ENCODE assay signal across 18 cellular contexts in the genomic region with DNA sequence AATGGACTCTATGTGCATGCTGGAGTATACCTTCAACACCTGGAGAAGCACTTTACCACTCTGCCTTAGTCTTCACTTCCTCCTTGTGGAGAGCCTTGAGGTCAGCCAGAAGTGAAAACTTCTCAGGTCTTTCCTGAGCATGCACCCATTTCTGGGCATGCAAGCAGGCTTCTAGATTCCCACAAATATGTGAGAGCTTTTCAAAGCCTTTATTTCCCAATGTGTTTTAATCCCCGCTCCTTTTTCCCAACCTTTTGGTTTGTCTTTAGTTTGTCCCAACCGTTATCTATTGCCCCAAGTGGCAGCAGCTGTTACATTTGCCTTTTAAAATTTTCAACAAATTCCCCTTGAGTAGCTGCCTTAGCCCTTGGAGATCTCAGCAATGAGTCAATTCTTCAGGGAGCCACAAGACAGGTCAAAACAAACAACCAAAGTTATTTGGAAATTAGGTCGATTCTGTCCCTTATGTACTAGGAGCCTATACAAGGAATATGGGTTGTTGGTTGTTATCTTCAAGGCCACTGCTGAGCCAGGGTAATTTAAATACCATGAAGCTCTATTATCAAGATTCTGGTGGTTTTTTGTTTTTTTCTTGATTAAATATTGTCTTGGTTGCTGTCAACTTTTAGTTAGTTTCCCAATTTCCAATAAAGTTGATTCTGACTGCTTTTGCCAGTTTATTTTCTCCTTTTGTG. TPM values are rescaled to one million over a fixed set of nuclear protein-coding genes. Genes with fewer than 3 reads are reported as not detected.
DNase-seq lines count a peak whose midpoint lies in the region; ATAC-seq and TF ChIP-seq lines count a peak whose summit lies in the region.
"Had no signal": no experiment of that assay in that cellular context is flagged by ENCODE, and none has a peak within 500 bp of the region (broad histone marks: within the 10 kb centered on the region; RNA-seq: fewer than 3 reads in every experiment).

No MANE protein-coding gene starts in this region.

- H3K27ac ChIP-seq in mammary epithelial cell (ENCODE audit: insufficient read depth, low read depth, low read length) (no peak overlapping the region), breast epithelium (no peak overlapping the region), OCI-LY7 (ENCODE audit: low read depth, low read length, poor library complexity, severe bottlenecking) (peak overlapping the region; percentile 27), colonic mucosa (no peak overlapping the region), adrenal gland (no peak overlapping the region)

- H3K9me3 ChIP-seq in mammary epithelial cell (replicated peaks; ENCODE audit: insufficient read depth, low read length) (no peaks in the 10 kb centered on the region), breast epithelium (peaks cover 0 to 7% of the 10 kb centered on the region in 2 donors), OCI-LY7 (ENCODE audit: low read length) (peaks cover 24% of the 10 kb centered on the region), colonic mucosa (no peaks in the 10 kb centered on the region), adrenal gland (replicated peaks in 1 of 3) (peaks cover 0 to 6% (median 0%) of the 10 kb centered on the region in 3 donors)
- H3K9me3 ChIP-seq: uterus had no signal

- intact Hi-C loops in mammary epithelial cell (cut with micrococcal nuclease) (no loop called here), breast epithelium (cut with DNase I; ENCODE audit: low total_unique reads) (no loop called here), OCI-LY7 (cut with micrococcal nuclease; ENCODE audit: unreplicated experiment) (no loop called here), colonic mucosa (cut with DNase I) (no loop called here), sciatic nerve (cut with DNase I) (no loop called here), adrenal gland (cut with DNase I) (no loop called here)

- CTCF ChIA-PET in mammary epithelial cell (lab: Charles Lee; ENCODE audit: low non-redundant PET) (interaction anchor here (0.7 kb wide), 2 partner anchors 51 to 64 kb away, joined by 3 to 4 read pairs; no protein-coding TSS in a partner anchor), OCI-LY7 (lab: Charles Lee; ENCODE audit: unreplicated experiment) (no interaction called here)

- no peaks in the 10 kb centered on the region for H3K27me3 ChIP-seq in mammary epithelial cell (ENCODE audit: insufficient read depth, low read length)
- no peaks in the 10 kb centered on the region for H3K27me3 ChIP-seq in breast epithelium
- no peaks in the 10 kb centered on the region for H3K27me3 ChIP-seq in colonic mucosa
- H3K27me3 ChIP-seq in adrenal gland, result no peaks in the 10 kb centered on the region
- H3K27me3 ChIP-seq: heart left ventricle, uterus had no signal

- no peaks in the 10 kb centered on the region for H3K9me2 ChIP-seq in OCI-LY7 (ENCODE audit: insufficient read depth, low read length)

- H4K20me1 ChIP-seq in mammary epithelial cell (ENCODE audit: insufficient read depth, low read length) (no peaks in the 10 kb centered on the region), OCI-LY7 (ENCODE audit: insufficient read depth, low read length) (no peaks in the 10 kb centered on the region)

- in situ Hi-C loops in mammary epithelial cell (cut with MboI; ENCODE audit: low sequenced_read_pairs in 2 of 2), result no loop called here

- peaks cover 21% of the 10 kb centered on the region for H3K4me1 ChIP-seq in mammary epithelial cell (ENCODE audit: insufficient read depth, low read length)
- no peaks in the 10 kb centered on the region for H3K4me1 ChIP-seq in breast epithelium
- H3K4me1 ChIP-seq in OCI-LY7 (ENCODE audit: insufficient read depth, low read length, poor library complexity, severe bottlenecking), result peaks cover 33% of the 10 kb centered on the region
- H3K4me1 ChIP-seq in colonic mucosa, result peaks cover 10% of the 10 kb centered on the region
- H3K4me1 ChIP-seq in adrenal gland (replicated peaks in 1 of 2), result peaks cover 0 to 4% of the 10 kb centered on the region in 2 donors
- H3K4me1 ChIP-seq: uterus had no signal

- H3K4me3 ChIP-seq in mammary epithelial cell (replicated peaks in 1 of 3; ENCODE audit: insufficient read depth in 1 of 3, low read depth in 2 of 3, low read length in 3 of 3) (no peak overlapping the region), breast epithelium (no peak overlapping the region), OCI-LY7 (ENCODE audit: low read depth, low read length, poor library complexity, severe bottlenecking) (no peak overlapping the region), colonic mucosa (no peak overlapping the region), adrenal gland (no peak overlapping the region)
- H3K4me3 ChIP-seq: heart left ventricle, uterus had no signal

- no peak overlapping the region for H3K9ac ChIP-seq in mammary epithelial cell (ENCODE audit: insufficient read depth, low read length)
- H3K9ac ChIP-seq in colonic mucosa (ENCODE audit: low read depth in 2 of 2, low read length in 2 of 2), result no peak overlapping the region

- no peak for TF ChIP-seq POLR2A in breast epithelium (IDR thresholded peaks at IDR 0.05)
- no peak for TF ChIP-seq POLR2A in adrenal gland (IDR thresholded peaks at IDR 0.05)

- H3K79me2 ChIP-seq in mammary epithelial cell (ENCODE audit: insufficient read depth, low read length) (no peaks in the 10 kb centered on the region), OCI-LY7 (ENCODE audit: insufficient read depth, low read depth, low read length) (no peaks in the 10 kb centered on the region)

- no peak overlapping the region for H2AFZ ChIP-seq in mammary epithelial cell (ENCODE audit: low read depth, low read length)
- H2AFZ ChIP-seq in OCI-LY7 (ENCODE audit: low read length), result no peak overlapping the region

- ATAC-seq in sciatic nerve, result peak; percentile 49
- ATAC-seq in HG02678 (IDR thresholded peaks at IDR 0.05; ENCODE audit: unreplicated experiment), result no peak
- ATAC-seq: activated T-cell treated with anti-CD3 and anti-CD28 coated beads, Interleukin-2, amount 50 U/mL, for 4 hours; stimulated activated naive CD8-positive, alpha-beta T cell treated with anti-CD3 and anti-CD28 coated beads, Interleukin-15, amount 100 ng/mL, for 72 hours had no signal

- H3K4me2 ChIP-seq in mammary epithelial cell (ENCODE audit: insufficient read depth, low read depth, low read length) (no peak overlapping the region), OCI-LY7 (ENCODE audit: low read length) (peak overlapping the region; percentile 20; the same call in 1 of the 2 replicates)

- DNase-seq in mammary epithelial cell, result peak; percentile 46
- DNase-seq in breast epithelium (ENCODE audit: low spot score in 2 of 2), result no peak
- DNase-seq in OCI-LY7 (ENCODE audit: low spot score), result peak; percentile 40
- DNase-seq in colonic mucosa, result peak; percentile 8
- DNase-seq in sciatic nerve (ENCODE audit: low spot score), result no peak
- DNase-seq in adrenal gland, result no peak
- DNase-seq in cerebellar cortex (ENCODE audit: low spot score), result no peak
- DNase-seq: activated T-cell treated with anti-CD3 and anti-CD28 coated beads, Interleukin-2, amount 50 U/mL, for 4 hours; CD4-positive, CD25-positive, alpha-beta regulatory T cell; erythroblast; heart left ventricle; mesendoderm; NCI-H1436; NCI-H2227 treated with DMSO at 0.1 percent for 48 hours; stimulated activated CD4-positive, alpha-beta T cell treated with anti-CD3 and anti-CD28 coated beads, Interleukin-15, amount 100 ng/mL, for 24 hours; stimulated activated naive CD8-positive, alpha-beta T cell treated with anti-CD3 and anti-CD28 coated beads, Interleukin-15, amount 100 ng/mL, for 72 hours; uterus had no signal

- dilution Hi-C loops in mammary epithelial cell (cut with HindIII; ENCODE audit: low sequenced_read_pairs), result no loop called here

- no peak for TF ChIP-seq CTCF in mammary epithelial cell (conservative IDR thresholded peaks at IDR 0.05 in 1 of 2, IDR thresholded peaks at IDR 0.05 in 1 of 2; ENCODE audit: extremely low read depth in 1 of 2, insufficient read depth in 1 of 2, low read depth in 1 of 2, low read length in 2 of 2)
- TF ChIP-seq CTCF in breast epithelium (IDR thresholded peaks at IDR 0.05), result no peak
- no peak for TF ChIP-seq CTCF in OCI-LY7 (conservative IDR thresholded peaks at IDR 0.05; ENCODE audit: low read length)
- TF ChIP-seq CTCF in colonic mucosa (IDR thresholded peaks at IDR 0.05), result no peak
- no peak for TF ChIP-seq CTCF in adrenal gland (IDR thresholded peaks at IDR 0.05)

- POLR2A ChIA-PET in OCI-LY7 (lab: Charles Lee), result interaction anchor here (0.6 to 0.7 kb wide), 2 partner anchors 27 to 68 kb away, joined by 3 read pairs; no protein-coding TSS in a partner anchor

- BruUV-seq in mammary epithelial cell (replicated peaks; lab: Mats Ljungman, UMichigan), result no TSS peak
- BruUV-seq in OCI-LY7 (replicated peaks; lab: Mats Ljungman, UMichigan), result no TSS peak

- 79% methylated on average over 3 of the region's 3 CpGs for WGBS in mammary epithelial cell (ENCODE audit: low coverage, missing lambda C conversion rate)
- 68 to 76% (median 75%) methylated on average over 3 of the region's 3 CpGs for WGBS in adrenal gland, 4 donors

- no peaks in the 10 kb centered on the region for H3K36me3 ChIP-seq in mammary epithelial cell (ENCODE audit: insufficient read depth, low read length)
- H3K36me3 ChIP-seq in breast epithelium, result no peaks in the 10 kb centered on the region
- no peaks in the 10 kb centered on the region; the same call in 1 of the 2 replicates for H3K36me3 ChIP-seq in OCI-LY7 (ENCODE audit: insufficient read depth, low read length)
- no peaks in the 10 kb centered on the region for H3K36me3 ChIP-seq in colonic mucosa
- H3K36me3 ChIP-seq in adrenal gland (replicated peaks in 1 of 2), result no peaks in the 10 kb centered on the region
- H3K36me3 ChIP-seq: heart left ventricle, uterus had no signal

RNA-seq across cellular contexts. Expression of a gene that starts 44.4 kb away (rescaled TPM):
- 10 to 100 TPM in 1 of 2 donors, 1 to 10 TPM in 1; 5.0 to 11.7 TPM for total RNA-seq in mammary epithelial cell
- polyA plus RNA-seq in mammary epithelial cell, result 7.7 TPM
- 0.31 TPM for polyA minus RNA-seq in mammary epithelial cell
- total RNA-seq in breast epithelium, result 10 to 100 TPM; 10.5 to 11.5 (median 11.5) TPM
- total RNA-seq in OCI-LY7 (2014; rRNA removed; shearing (Covaris generic)), result 12.4 and 15.6 TPM in 2 replicates
- 21.0 and 21.9 TPM in 2 replicates for total RNA-seq in OCI-LY7 (2022)
- total RNA-seq in colonic mucosa, result 10 to 100 TPM; 12.4 to 16.4 TPM
- 8.9 TPM for total RNA-seq in sciatic nerve
- 10 to 100 TPM in 3 of 8 donors, 1 to 10 TPM in 5; 5.8 to 13.8 (median 9.5) TPM for total RNA-seq in adrenal gland
- polyA plus RNA-seq in adrenal gland, result 10 to 100 TPM in 1 of 3 donors, 1 to 10 TPM in 2; 4.1 to 25.8 (median 6.1) TPM

RNA-seq across cellular contexts. Expression of a gene that starts 44.6 kb away (rescaled TPM):
- total RNA-seq in mammary epithelial cell, result 10 to 100 TPM; 42.5 to 68.2 TPM
- polyA plus RNA-seq in mammary epithelial cell, result 19.4 TPM
- polyA minus RNA-seq in mammary epithelial cell, result 47.5 TPM
- total RNA-seq in breast epithelium, result 10 to 100 TPM; 57.4 to 74.2 (median 61.3) TPM
- 22.7 and 30.2 TPM in 2 replicates for total RNA-seq in OCI-LY7 (2014; rRNA removed; shearing (Covaris generic))
- total RNA-seq in OCI-LY7 (2022), result 38.6 and 44.1 TPM in 2 replicates
- total RNA-seq in colonic mucosa, result 10 to 100 TPM; 14.7 to 23.3 TPM
- total RNA-seq in sciatic nerve, result 54.2 TPM
- total RNA-seq in adrenal gland, result 10 to 100 TPM; 15.6 to 66.5 (median 34.7) TPM
- polyA plus RNA-seq in adrenal gland, result 10 to 100 TPM; 20.4 to 30.7 (median 21.2) TPM

Comparison
In these comparisons a context has a peak if more than half of its experiments do, and no peak if none do; other contexts are left out.
1. DNase-seq: peak in mammary epithelial cell (single experiment), OCI-LY7 (single experiment) and colonic mucosa (single experiment); none in breast epithelium (0 of 2), sciatic nerve (single experiment), adrenal gland (0 of 7) and cerebellar cortex (single experiment).